9 cellular contexts compared by ENCODE assay signal in the genomic region with DNA sequence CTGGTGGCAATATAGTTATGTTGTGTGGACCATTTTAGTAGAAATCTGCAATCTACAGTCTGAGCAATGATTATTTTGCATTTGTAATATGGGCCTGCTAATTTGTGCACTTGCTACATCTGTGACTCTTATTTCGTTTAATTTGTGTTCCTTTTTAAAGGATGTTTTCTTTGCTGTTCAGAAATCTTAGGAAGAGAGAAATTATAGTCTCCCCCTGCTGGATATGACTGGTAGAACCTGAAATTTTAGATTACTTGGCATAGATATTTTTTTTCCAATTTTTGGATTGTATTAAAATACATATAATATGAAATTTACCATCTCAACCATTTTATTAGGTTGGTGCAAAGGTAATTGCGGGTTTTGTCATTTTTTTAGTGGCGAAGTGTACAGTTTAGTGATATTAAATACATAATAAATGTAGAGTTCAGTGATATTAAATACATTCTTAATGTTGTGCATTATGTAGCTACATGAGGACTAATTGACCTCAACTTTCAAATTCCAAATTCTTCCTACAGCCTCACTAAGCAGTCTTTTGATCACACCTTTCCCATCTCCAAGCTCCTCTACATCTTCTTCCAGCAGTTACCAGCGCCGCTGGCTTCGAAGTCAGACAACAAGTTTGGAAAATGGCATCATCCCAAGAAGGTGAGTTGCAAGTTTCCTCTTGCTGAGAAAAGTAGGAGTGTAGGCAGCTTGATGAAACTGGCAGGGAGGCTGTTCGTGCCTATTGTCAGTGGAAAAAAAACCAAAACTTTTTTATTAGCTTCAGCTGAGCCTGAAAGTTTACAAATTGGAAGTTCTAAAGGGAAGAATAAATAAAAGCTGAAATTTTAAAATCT.
A peak's percentile ranks its signal among the peaks of the same experiment; 100 is the strongest.
DNase-seq lines count a peak whose midpoint lies in the region; ATAC-seq and TF ChIP-seq lines count a peak whose summit lies in the region.
"Had no signal": no experiment of that assay in that cellular context is flagged by ENCODE, and none has a peak within 500 bp of the region (broad histone marks: within the 10 kb centered on the region; RNA-seq: fewer than 3 reads in every experiment).

No MANE protein-coding gene starts in this region.

- H3K4me1 Mint-ChIP-seq in natural killer cell (peaks cover 19 to 20% of the 10 kb centered on the region in 2 donors), nephron progenitor cell (peaks cover 12% of the 10 kb centered on the region)
- H3K4me1 Mint-ChIP-seq in natural killer cell treated with Interleukin-12 subunit alpha and Interleukin-12 subunit beta and Interleukin-15 and Interleukin-18, amount 100 ng/mL, for 72 hours (ENCODE audit: low read depth in 2 of 2), result peaks cover 19 to 21% of the 10 kb centered on the region in 2 donors

- peak in 2 of 3 donors; percentile 51 to 64 for ATAC-seq in natural killer cell
- ATAC-seq in natural killer cell treated with Interleukin-12 subunit alpha and Interleukin-12 subunit beta and Interleukin-15 and Interleukin-18, amount 100 ng/mL, for 72 hours, result no peak
- ATAC-seq in HG02840 (IDR thresholded peaks at IDR 0.05; ENCODE audit: low FRiP score, unreplicated experiment), result no peak

- no peaks in the 10 kb centered on the region for H3K27me3 ChIP-seq in dorsolateral prefrontal cortex

- no peak overlapping the region for H3K4me3 Mint-ChIP-seq in natural killer cell
- H3K4me3 Mint-ChIP-seq in natural killer cell treated with Interleukin-12 subunit alpha and Interleukin-12 subunit beta and Interleukin-15 and Interleukin-18, amount 100 ng/mL, for 72 hours, result no peak overlapping the region
- H3K4me3 Mint-ChIP-seq in nephron progenitor cell, result no peak overlapping the region
- H3K4me3 Mint-ChIP-seq: activated naive CD8-positive, alpha-beta T cell had no signal

- H3K4me3 ChIP-seq in dorsolateral prefrontal cortex, result no peak overlapping the region

- H3K36me3 Mint-ChIP-seq in natural killer cell (no peaks in the 10 kb centered on the region), nephron progenitor cell (ENCODE audit: low read depth) (peaks cover 4% of the 10 kb centered on the region)
- no peaks in the 10 kb centered on the region for H3K36me3 Mint-ChIP-seq in natural killer cell treated with Interleukin-12 subunit alpha and Interleukin-12 subunit beta and Interleukin-15 and Interleukin-18, amount 100 ng/mL, for 72 hours

- H3K27me3 Mint-ChIP-seq in natural killer cell (ENCODE audit: low read depth in 2 of 2), result no peaks in the 10 kb centered on the region
- no peaks in the 10 kb centered on the region for H3K27me3 Mint-ChIP-seq in natural killer cell treated with Interleukin-12 subunit alpha and Interleukin-12 subunit beta and Interleukin-15 and Interleukin-18, amount 100 ng/mL, for 72 hours
- H3K27me3 Mint-ChIP-seq in nephron progenitor cell (ENCODE audit: low read depth, poor library complexity), result peaks cover 2% of the 10 kb centered on the region
- H3K27me3 Mint-ChIP-seq: activated naive CD8-positive, alpha-beta T cell had no signal

- H3K27ac ChIP-seq in dorsolateral prefrontal cortex, result peak overlapping the region in 48 of 59 donors; percentile 0 to 74 (median 45)

- H3K9me3 Mint-ChIP-seq in natural killer cell (no peaks in the 10 kb centered on the region), nephron progenitor cell (no peaks in the 10 kb centered on the region)
- H3K9me3 Mint-ChIP-seq in natural killer cell treated with Interleukin-12 subunit alpha and Interleukin-12 subunit beta and Interleukin-15 and Interleukin-18, amount 100 ng/mL, for 72 hours, result no peaks in the 10 kb centered on the region

- no peak for DNase-seq in natural killer cell
- DNase-seq in natural killer cell treated with Interleukin-12 subunit alpha and Interleukin-12 subunit beta and Interleukin-15 and Interleukin-18, amount 100 ng/mL, for 72 hours (ENCODE audit: low spot score), result no peak
- DNase-seq in NCI-H69 (lab: John Stamatoyannopoulos, UW), result peak; percentile 30
- DNase-seq in dorsolateral prefrontal cortex, result no peak
- no peak for DNase-seq in nephron progenitor cell
- DNase-seq in GM19240 (ENCODE audit: insufficient read length, low spot score), result no peak
- DNase-seq in ureter (ENCODE audit: low spot score), result no peak

- intact Hi-C loops in natural killer cell (cut with micrococcal nuclease) (loop anchor here (1.0 to 5.0 kb wide), 4 partner anchors 34 to 121 kb away; partner anchors contain the start of gene FNIP2), dorsolateral prefrontal cortex (cut with DNase I) (loop anchor here (2.0 to 5.0 kb wide), 4 partner anchors 82 to 596 kb away; partner anchors contain the start of gene FNIP2 (in 2 of the 2))

- TF ChIP-seq CTCF in natural killer cell (IDR thresholded peaks at IDR 0.05) (peak; percentile 83), dorsolateral prefrontal cortex (IDR thresholded peaks at IDR 0.05 in 54 of 56, conservative IDR thresholded peaks at IDR 0.05 in 2 of 56; ENCODE audit: low read depth in 1 of 56, partially characterized antibody in 56 of 56) (peak; percentile 65 to 96 (median 84)), nephron progenitor cell (IDR thresholded peaks at IDR 0.05) (peak; percentile 64)

- peak overlapping the region in 1 of 2 donors; percentile 1 for H3K27ac Mint-ChIP-seq in natural killer cell
- no peak overlapping the region for H3K27ac Mint-ChIP-seq in natural killer cell treated with Interleukin-12 subunit alpha and Interleukin-12 subunit beta and Interleukin-15 and Interleukin-18, amount 100 ng/mL, for 72 hours
- peak overlapping the region; percentile 55 for H3K27ac Mint-ChIP-seq in nephron progenitor cell

Comparison
In these comparisons a context has a peak if more than half of its experiments do, and no peak if none do; other contexts are left out.
1. ATAC-seq: peak in natural killer cell (2 of 3); none in natural killer cell treated with Interleukin-12 subunit alpha and Interleukin-12 subunit beta and Interleukin-15 and Interleukin-18, amount 100 ng/mL, for 72 hours (0 of 2) and HG02840 (single experiment).
2. Peak in every context shown above with its lines, with median percentiles within 50 percentile points of each other: CTCF ChIP-seq.